Comparison of ENCODE assay signal across 8 cellular contexts in the genomic region with DNA sequence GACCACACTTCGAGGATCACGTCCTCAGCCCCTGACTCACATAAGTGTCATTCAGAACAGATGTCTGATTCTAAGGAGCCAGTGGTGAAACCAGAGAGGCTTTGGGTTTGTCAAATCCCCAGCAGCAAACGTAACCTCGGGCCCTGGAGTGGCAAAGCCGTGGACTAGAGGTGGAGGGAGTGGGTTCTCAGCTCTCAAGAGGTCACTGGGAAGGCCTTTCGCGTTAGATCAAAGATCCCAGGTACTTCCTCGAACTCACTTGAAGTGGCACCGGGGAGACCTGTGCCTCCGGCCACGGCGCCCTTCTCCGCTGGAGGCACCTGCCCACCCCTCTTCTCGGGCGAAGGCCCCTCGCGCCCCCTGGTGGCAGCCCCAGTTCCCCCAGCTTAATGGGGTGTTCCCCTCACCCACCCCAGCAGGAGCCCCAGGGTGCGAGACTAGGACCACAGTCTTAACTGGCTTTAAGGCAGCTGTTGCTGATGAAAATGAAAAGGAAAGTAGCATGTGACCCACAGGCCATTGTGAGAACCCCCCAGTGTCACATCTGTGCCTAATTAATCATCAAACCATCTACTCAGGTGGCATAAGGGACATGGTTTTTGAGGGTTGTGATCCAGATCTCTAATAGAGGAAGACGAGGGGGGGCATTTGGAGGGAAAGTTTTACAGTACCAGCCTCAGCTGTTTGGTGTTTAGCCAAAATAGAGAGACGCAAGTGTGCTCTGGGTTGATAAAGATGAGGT. TPM values are rescaled to one million over a fixed set of nuclear protein-coding genes. Genes with fewer than 3 reads are reported as not detected.
A peak's percentile ranks its signal among the peaks of the same experiment; 100 is the strongest.
DNase-seq lines count a peak whose midpoint lies in the region; ATAC-seq and TF ChIP-seq lines count a peak whose summit lies in the region.

No MANE protein-coding gene starts in this region.

- H3K9me3 ChIP-seq in adrenal gland (replicated peaks in 1 of 3) (no peaks in the 10 kb centered on the region), gastrocnemius medialis (no peaks in the 10 kb centered on the region)

- H3K4me3 ChIP-seq in adrenal gland (peak overlapping the region in 2 of 4 donors; percentile 53 to 62), gastrocnemius medialis (peak overlapping the region; percentile 43 to 61 (median 50))

- H3K36me3 ChIP-seq in adrenal gland (replicated peaks in 1 of 2): no peaks in the 10 kb centered on the region
- H3K36me3 ChIP-seq in gastrocnemius medialis: no peaks in the 10 kb centered on the region

- TF ChIP-seq CTCF in adrenal gland (IDR thresholded peaks at IDR 0.05): peak; percentile 87 to 95 (median 92)
- peak; percentile 59 to 92 (median 87) for TF ChIP-seq CTCF in gastrocnemius medialis (IDR thresholded peaks at IDR 0.05 in 4 of 5, conservative IDR thresholded peaks at IDR 0.05 in 1 of 5)

- peak overlapping the region; percentile 71 to 84 (median 73) for H3K4me3 Mint-ChIP-seq in T-cell

- H3K27me3 ChIP-seq in adrenal gland: no peaks in the 10 kb centered on the region
- H3K27me3 ChIP-seq in gastrocnemius medialis: no peaks in the 10 kb centered on the region

- H3K27ac ChIP-seq in adrenal gland (peak overlapping the region in 3 of 5 donors; percentile 21 to 66 (median 36)), gastrocnemius medialis (peak overlapping the region in 1 of 4 donors; percentile 27)

- peak; percentile 77 for ATAC-seq in GM21717 (IDR thresholded peaks at IDR 0.05; ENCODE audit: unreplicated experiment)
- peak; percentile 81 to 91 (median 89) for ATAC-seq in T-cell (replicated peaks in 1 of 4)
- peak; percentile 84 to 90 for ATAC-seq in gastrocnemius medialis

- H3K9me3 Mint-ChIP-seq in T-cell: no peaks in the 10 kb centered on the region

- peaks cover 6 to 22% of the 10 kb centered on the region in 2 donors for H3K27me3 Mint-ChIP-seq in T-cell

- DNase-seq in EH (ENCODE audit: low read depth): peak; percentile 54
- peak; percentile 51 for DNase-seq in KG1 (lab: John Stamatoyannopoulos, UW)
- DNase-seq in T-cell: peak; percentile 39 to 84 (median 74)
- peak; percentile 81 to 92 (median 89) for DNase-seq in adrenal gland
- peak; percentile 65 for DNase-seq in hepatic stellate cell (ENCODE audit: low spot score)
- DNase-seq in gastrocnemius medialis: peak; percentile 42 to 72
- no peak for DNase-seq in occipital lobe (lab: John Stamatoyannopoulos, UW)

- H3K27ac Mint-ChIP-seq in T-cell: no peak overlapping the region

- intact Hi-C loops in adrenal gland (cut with DNase I) (loop anchor here in 1 of 2 donors (10.0 kb wide), 2 partner anchors 150 to 260 kb away; no protein-coding TSS in a partner anchor), gastrocnemius medialis (cut with DNase I; ENCODE audit: low total_unique reads) (loop anchor here (5.0 to 10.0 kb wide), 3 partner anchors 63 to 283 kb away; no protein-coding TSS in a partner anchor)

- WGBS in adrenal gland, 4 donors: 5 to 13% (median 6%) methylated on average over 9 to 20 of the region's 20 CpGs

- CTCF ChIA-PET in T-cell (lab: Charles Lee): interaction anchor here (0.5 to 1.9 kb wide), 7 partner anchors 9 to 746 kb away, joined by 3 to 10 read pairs (median 4); no protein-coding TSS in a partner anchor

- H3K4me1 ChIP-seq in adrenal gland (replicated peaks in 1 of 2) (peaks cover under 1 to 21% of the 10 kb centered on the region in 2 donors), gastrocnemius medialis (peaks cover 9 to 10% of the 10 kb centered on the region in 2 donors)

- H3K36me3 Mint-ChIP-seq in T-cell: no peaks in the 10 kb centered on the region

- peaks cover 11 to 24% (median 23%) of the 10 kb centered on the region in 3 donors for H3K4me1 Mint-ChIP-seq in T-cell

- in situ Hi-C loops in gastrocnemius medialis (cut with MboI; ENCODE audit: low sequenced_read_pairs in 4 of 4): loop anchor here in 2 of 4 donors (25.0 kb wide), 2 partner anchors 133 to 258 kb away; no protein-coding TSS in a partner anchor

- TF ChIP-seq POLR2A in adrenal gland (IDR thresholded peaks at IDR 0.05): no peak
- TF ChIP-seq POLR2A in gastrocnemius medialis (IDR thresholded peaks at IDR 0.05): no peak

- POLR2A ChIA-PET in T-cell (lab: Charles Lee): interaction anchor here in 1 of 2 donors (0.6 kb wide), 1 partner anchor 11 kb away, joined by 3 read pairs; no protein-coding TSS in a partner anchor

RNA-seq across cellular contexts. Expression of gene ESR2, which starts 0.7 kb away (rescaled TPM):
- total RNA-seq in T-cell: under 1 TPM in 4 of 5 donors, not detected in 1; 0.20 to 0.70 (median 0.43) TPM
- total RNA-seq in adrenal gland: 10 to 100 TPM in 7 of 8 donors, 1 to 10 TPM in 1; 5.2 to 36.0 (median 24.7) TPM
- 1 to 10 TPM; 3.0 to 6.1 (median 5.0) TPM for polyA plus RNA-seq in adrenal gland
- total RNA-seq in gastrocnemius medialis: under 1 TPM in 1 of 4 donors, not detected in 3; 0.51 TPM
- 1.4 TPM for total RNA-seq in occipital lobe
